ENCODE assay signal across 1 cellular context in genomic region chr2:157786663-157787363, GRCh38.
TF ChIP-seq lines count a peak whose summit lies in the region.

No MANE protein-coding gene starts in this region.

TF ChIP-seq in K562, 482 proteins besides CTCF, POLR2A, EP300 and RAD21 (continued from another document and continues in another):
- no peak for TF ChIP-seq POLR2B (IDR thresholded peaks at IDR 0.05; ENCODE audit: low read depth, partially characterized antibody)
- no peak for TF ChIP-seq NR2C1 (IDR thresholded peaks at IDR 0.05)
- peak; percentile 55; the same call in 1 of the 2 replicates for TF ChIP-seq NR2C1 (tag; IDR thresholded peaks at IDR 0.05)
- TF ChIP-seq ZKSCAN1 (IDR thresholded peaks at IDR 0.05; ENCODE audit: low read depth, low read length) = peak; percentile 73; the same call in 1 of the 2 replicates
- no peak; the same call in 1 of the 2 replicates for TF ChIP-seq GTF2E2 (tag; IDR thresholded peaks at IDR 0.05)
- TF ChIP-seq FOXA3 (CRISPR knock-in tag; conservative IDR thresholded peaks at IDR 0.05 in 1 of 2, IDR thresholded peaks at IDR 0.05 in 1 of 2) = peak; percentile 69 to 81; a peak in 3 of 4 replicates
- no peak for TF ChIP-seq ZNF224 (CRISPR knock-in tag; IDR thresholded peaks at IDR 0.05)
- TF ChIP-seq SMC3 (conservative IDR thresholded peaks at IDR 0.05; ENCODE audit: insufficient read depth, low read depth, low read length) = 0 out of 2 replicates have a peak, but pooled peaks have one; percentile 26
- no peak for TF ChIP-seq LCOR (CRISPR knock-in tag; IDR thresholded peaks at IDR 0.05)
- TF ChIP-seq POLR2G (IDR thresholded peaks at IDR 0.05; ENCODE audit: low read depth, low read length) = no peak
- peak; percentile 86 for TF ChIP-seq FOXM1 (IDR thresholded peaks at IDR 0.05; ENCODE audit: low read depth)
- no peak for TF ChIP-seq FOXM1 (CRISPR knock-in tag; IDR thresholded peaks at IDR 0.05; ENCODE audit: low read depth)
- no peak for TF ChIP-seq CBX5 (IDR thresholded peaks at IDR 0.05; ENCODE audit: borderline replicate concordance, low read depth)
- TF ChIP-seq ATF6 (CRISPR knock-in tag; IDR thresholded peaks at IDR 0.05) = no peak
- TF ChIP-seq KLF1 (tag; IDR thresholded peaks at IDR 0.05) = no peak
- TF ChIP-seq TAF7 (tag; IDR thresholded peaks at IDR 0.05) = no peak
- no peak for TF ChIP-seq MCM5 (IDR thresholded peaks at IDR 0.05; ENCODE audit: low read depth)
- no peak for TF ChIP-seq ZNF778 (CRISPR knock-in tag; IDR thresholded peaks at IDR 0.05)
- no peak for TF ChIP-seq EZH2 (IDR thresholded peaks at IDR 0.05; ENCODE audit: borderline replicate concordance, low read depth, low read length)
- no peak for TF ChIP-seq STAG1 (CRISPR knock-in tag; IDR thresholded peaks at IDR 0.05; ENCODE audit: borderline replicate concordance)
- TF ChIP-seq ZFX (CRISPR knock-in tag; IDR thresholded peaks at IDR 0.05) = no peak
- TF ChIP-seq ZEB2 (IDR thresholded peaks at IDR 0.05) = peak; percentile 94
- TF ChIP-seq ZNF561 (CRISPR knock-in tag; conservative IDR thresholded peaks at IDR 0.05) = no peak
- TF ChIP-seq CLOCK (CRISPR knock-in tag; IDR thresholded peaks at IDR 0.05; ENCODE audit: borderline replicate concordance) = no peak
- TF ChIP-seq ARID3B (CRISPR knock-in tag; IDR thresholded peaks at IDR 0.05; ENCODE audit: borderline replicate concordance) = no peak
- TF ChIP-seq ZBTB12 (CRISPR knock-in tag; IDR thresholded peaks at IDR 0.05) = no peak
- TF ChIP-seq ZNF324 (CRISPR knock-in tag; IDR thresholded peaks at IDR 0.05) = no peak
- peak; percentile 19; the same call in 1 of the 2 replicates for TF ChIP-seq BHLHE40 (IDR thresholded peaks at IDR 0.05; ENCODE audit: low read length)
- TF ChIP-seq MBD2 (IDR thresholded peaks at IDR 0.05; ENCODE audit: borderline replicate concordance, low read depth) = peak; percentile 74; the same call in 1 of the 2 replicates
- no peak for TF ChIP-seq ELF2 (CRISPR knock-in tag; IDR thresholded peaks at IDR 0.05)
- no peak for TF ChIP-seq ZNF512 (tag; IDR thresholded peaks at IDR 0.05)
- peak in 1 of 3 experiments; percentile 73; a peak in 2 of 6 replicates for TF ChIP-seq ZBTB11 (CRISPR knock-in tag; IDR thresholded peaks at IDR 0.05)
- TF ChIP-seq SIN3A (IDR thresholded peaks at IDR 0.05; ENCODE audit: borderline replicate concordance in 2 of 2, control insufficient read depth in 1 of 2, low read depth in 2 of 2, low read length in 2 of 2) = no peak
- peak; percentile 70 for TF ChIP-seq PRDM10 (IDR thresholded peaks at IDR 0.05; ENCODE audit: partially characterized antibody)
- 0 out of 2 replicates have a peak, but pooled peaks have one; percentile 41 for TF ChIP-seq SPI1 (IDR thresholded peaks at IDR 0.05; ENCODE audit: borderline replicate concordance, low read depth, low read length)
- TF ChIP-seq ZNF239 (CRISPR knock-in tag; IDR thresholded peaks at IDR 0.05) = no peak
- TF ChIP-seq USF2 (CRISPR knock-in tag; IDR thresholded peaks at IDR 0.05) = no peak
- TF ChIP-seq TEAD4 (IDR thresholded peaks at IDR 0.05; ENCODE audit: low read length) = peak; percentile 96
- no peak for TF ChIP-seq TEAD4 (CRISPR knock-in tag; IDR thresholded peaks at IDR 0.05; ENCODE audit: borderline replicate concordance)
- no peak for TF ChIP-seq ERF (CRISPR knock-in tag; IDR thresholded peaks at IDR 0.05)
- no peak for TF ChIP-seq ZNF785 (CRISPR knock-in tag; IDR thresholded peaks at IDR 0.05)
- TF ChIP-seq E2F1 (CRISPR knock-in tag; IDR thresholded peaks at IDR 0.05) = no peak; the same call in 1 of the 2 replicates
- TF ChIP-seq THRAP3 (IDR thresholded peaks at IDR 0.05; ENCODE audit: borderline replicate concordance) = no peak
- TF ChIP-seq ADNP (tag; IDR thresholded peaks at IDR 0.05) = peak; percentile 79
- no peak for TF ChIP-seq E2F3 (CRISPR knock-in tag; IDR thresholded peaks at IDR 0.05)
